8 cellular contexts compared by ENCODE assay signal in genomic region chr12:52036587-52037171, GRCh38. TPM values are rescaled to one million over a fixed set of nuclear protein-coding genes. Genes with fewer than 3 reads are reported as not detected.
DNase-seq lines count a peak whose midpoint lies in the region; ATAC-seq and FAIRE-seq lines count a peak whose summit lies in the region.

No MANE protein-coding gene starts in this region.

- H3K9me3 ChIP-seq in neuron (ENCODE audit: low read length): no peaks in the 10 kb centered on the region

- peak; percentile 48 for ATAC-seq in GM18867 (IDR thresholded peaks at IDR 0.05; ENCODE audit: unreplicated experiment)
- peak; percentile 44 for ATAC-seq in HG03565 (IDR thresholded peaks at IDR 0.05; ENCODE audit: unreplicated experiment)

- peaks cover 9% of the 10 kb centered on the region for H3K27me3 ChIP-seq in neuron (ENCODE audit: insufficient read depth, low read length)

- peak; percentile 55 for DNase-seq in A172 (ENCODE audit: low spot score)
- peak; percentile 78 for DNase-seq in RPMI7951 (ENCODE audit: low read depth)
- peak; percentile 80 for DNase-seq in activated naive CD4-positive, alpha-beta T cell treated with Interleukin-2 at 50 U/mL for 16 hours
- peak; percentile 89 to 94 for DNase-seq in frontal cortex (ENCODE audit: low spot score in 2 of 2)
- peak; percentile 71 for DNase-seq in superior temporal gyrus (ENCODE audit: extremely low spot score)

- H3K4me3 ChIP-seq in neuron (ENCODE audit: low read length): peak overlapping the region; percentile 58

- H3K36me3 ChIP-seq in neuron (ENCODE audit: insufficient read depth, low read length): no peaks in the 10 kb centered on the region

- FAIRE-seq in frontal cortex (lab: Jason Lieb, UNC): no peak

- H2AFZ ChIP-seq in neuron (ENCODE audit: low read depth, low read length): no peak overlapping the region

- peaks cover 19% of the 10 kb centered on the region for H3K4me1 ChIP-seq in neuron (ENCODE audit: insufficient read depth, low read length)

RNA-seq across cellular contexts. Expression of gene NR4A1, which starts 14.6 kb away (rescaled TPM):
- 1.5 and 3.3 TPM in 2 replicates for total RNA-seq in A172 (2014; rRNA removed; shearing (Covaris generic))
- total RNA-seq in RPMI7951 (2014; rRNA removed; shearing (Covaris generic)): 3.0 and 5.6 TPM in 2 replicates
- total RNA-seq in frontal cortex: 5.3 TPM

RNA-seq across cellular contexts. Expression of gene TAMALIN, which starts 29.9 kb away (rescaled TPM):
- 2.3 and 3.3 TPM in 2 replicates for total RNA-seq in A172 (2014; rRNA removed; shearing (Covaris generic))
- 0.20 and 0.24 TPM in 2 replicates for total RNA-seq in RPMI7951 (2014; rRNA removed; shearing (Covaris generic))
- total RNA-seq in frontal cortex: 2.4 TPM

RNA-seq across cellular contexts. Expression of gene ATG101, which starts 33.1 kb away (rescaled TPM):
- total RNA-seq in A172 (2014; rRNA removed; shearing (Covaris generic)): 70.3 and 74.7 TPM in 2 replicates
- total RNA-seq in RPMI7951 (2014; rRNA removed; shearing (Covaris generic)): 46.5 and 56.1 TPM in 2 replicates
- 26.5 TPM for total RNA-seq in frontal cortex

RNA-seq across cellular contexts. Expression of gene SMIM41, which starts 42.8 kb away (rescaled TPM):
- not detected in 2 replicates for total RNA-seq in A172 (2014; rRNA removed; shearing (Covaris generic))
- total RNA-seq in RPMI7951 (2014; rRNA removed; shearing (Covaris generic)): not detected in 2 replicates
- total RNA-seq in frontal cortex: not detected

Comparison
In these comparisons a context has a peak if more than half of its experiments do, and no peak if none do; other contexts are left out.
1. Peak in every context shown above with its lines: DNase-seq, ATAC-seq and H3K4me3 ChIP-seq.